Comparison of ENCODE assay signal across 34 cellular contexts in the genomic region with DNA sequence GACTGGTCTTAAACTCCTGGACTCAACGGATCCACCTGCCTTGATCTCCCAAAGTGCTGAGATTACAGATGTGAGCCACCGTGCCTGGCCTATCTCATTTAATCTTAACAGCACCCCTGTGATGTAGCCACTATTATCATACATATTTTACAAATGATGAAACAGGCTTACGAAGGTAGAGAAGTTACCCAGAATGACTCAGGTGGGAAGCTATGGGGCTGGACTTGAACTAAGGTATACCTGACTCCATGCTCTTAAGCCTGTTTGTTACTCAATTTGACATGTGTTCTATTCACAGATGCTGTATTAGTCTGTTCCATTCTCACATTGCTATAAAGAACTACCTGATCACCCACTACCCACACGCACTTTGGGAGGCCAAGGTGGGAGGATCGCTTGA.
"Had no signal": no experiment of that assay in that cellular context is flagged by ENCODE, and none has a peak within 500 bp of the region (broad histone marks: within the 10 kb centered on the region; RNA-seq: fewer than 3 reads in every experiment).

No MANE protein-coding gene starts in this region.

- H3K36me3 Mint-ChIP-seq: activated naive CD4-positive, alpha-beta T cell treated with anti-CD3 and anti-CD28 coated beads, Interleukin-2, amount 50 U/mL, for 24 hours had no signal

- H3K4me1 Mint-ChIP-seq: activated B cell treated with CpG ODN at 0.5 μM for 24 hours; activated naive CD4-positive, alpha-beta T cell treated with anti-CD3 and anti-CD28 coated beads, Interleukin-2, amount 50 U/mL, for 24 hours; activated naive CD8-positive, alpha-beta T cell treated with anti-CD3 and anti-CD28 coated beads for 36 hours; activated T-helper 17 cell treated with anti-CD3 and anti-CD28 coated beads, Interleukin-2, amount 50 U/mL, for 72 hours; central memory CD8-positive, alpha-beta T cell; T-helper 17 cell had no signal

- H3K4me1 ChIP-seq: adrenal gland, gastrocnemius medialis had no signal

- H3K9me3 ChIP-seq: adrenal gland, body of pancreas, gastrocnemius medialis had no signal

- H3K27me3 ChIP-seq: adrenal gland, body of pancreas, dorsolateral prefrontal cortex, gastrocnemius medialis, heart left ventricle had no signal

- H3K4me3 ChIP-seq: adrenal gland, body of pancreas, coronary artery, dorsolateral prefrontal cortex, gastrocnemius medialis, heart left ventricle had no signal

- H3K27me3 Mint-ChIP-seq: activated B cell treated with CpG ODN at 0.5 μM for 24 hours; activated naive CD4-positive, alpha-beta T cell treated with anti-CD3 and anti-CD28 coated beads, Interleukin-2, amount 50 U/mL, for 24 hours; activated naive CD8-positive, alpha-beta T cell treated with anti-CD3 and anti-CD28 coated beads for 36 hours; central memory CD8-positive, alpha-beta T cell; dendritic cell treated with granulocyte-macrophage colony-stimulating factor and Interleukin-4, amounts not matched to agents 40 ng/mL and 50 ng/mL, for 4 days had no signal

- DNase-seq: activated B cell treated with CpG ODN at 0.5 μM for 24 hours; activated CD4-positive, alpha-beta T cell treated with anti-CD3 and anti-CD28 coated beads for 48 hours; activated CD4-positive, alpha-beta T cell treated with anti-CD3 and anti-CD28 coated beads, Interleukin-2, amount 50 U/mL, for 1 hour; activated CD4-positive, alpha-beta T cell treated with anti-CD3 and anti-CD28 coated beads, Interleukin-2, amount 50 U/mL, for 48 hours; activated CD8-positive, alpha-beta memory T cell treated with anti-CD3 and anti-CD28 coated beads for 24 hours; activated CD8-positive, alpha-beta T cell treated with anti-CD3 and anti-CD28 coated beads for 36 hours; activated effector memory CD4-positive, alpha-beta T cell treated with Interleukin-2 at 50 U/mL for 16 hours; activated gamma-delta T cell treated with Interleukin-2 at 50 U/mL for 16 hours; activated naive CD4-positive, alpha-beta T cell treated with Interleukin-2 at 50 U/mL for 16 hours; activated naive CD8-positive, alpha-beta T cell treated with anti-CD3 and anti-CD28 coated beads for 36 hours; activated naive CD8-positive, alpha-beta T cell treated with anti-CD3 and anti-CD28 coated beads, Interleukin-2, amount 50 U/mL, for 24 hours; activated T-cell treated with anti-CD3 and anti-CD28 coated beads, Interleukin-2, amount 50 U/mL, for 4 hours; adrenal gland; amygdala; aorta; body of pancreas; dorsolateral prefrontal cortex; effector memory CD4-positive, alpha-beta T cell; foreskin fibroblast; gastrocnemius medialis; glutamatergic neuron; heart left ventricle; T-helper 1 cell; T-helper 17 cell; T1000; WERI-Rb-1 had no signal

- ATAC-seq: activated CD4-positive, CD25-positive, alpha-beta regulatory T cell treated with anti-CD3 and anti-CD28 coated beads, Interleukin-2, amount 50 U/mL, for 24 hours; activated CD8-positive, alpha-beta T cell treated with anti-CD3 and anti-CD28 coated beads for 36 hours; activated naive CD8-positive, alpha-beta T cell treated with anti-CD3 and anti-CD28 coated beads, Interleukin-2, amount 50 U/mL, for 24 hours; activated T-cell treated with anti-CD3 and anti-CD28 coated beads, Interleukin-2, amount 50 U/mL, for 4 hours; activated T-helper 17 cell treated with anti-CD3 and anti-CD28 coated beads, Interleukin-2, amount 50 U/mL, for 72 hours; body of pancreas; esophagus mucosa; gastrocnemius medialis; heart left ventricle; T-helper 17 cell had no signal

- H3K36me3 ChIP-seq: adrenal gland, gastrocnemius medialis, heart left ventricle, WERI-Rb-1 had no signal

- H3K9me3 Mint-ChIP-seq: activated CD8-positive, alpha-beta T cell treated with anti-CD3 and anti-CD28 coated beads for 36 hours; activated naive CD4-positive, alpha-beta T cell treated with anti-CD3 and anti-CD28 coated beads, Interleukin-2, amount 50 U/mL, for 24 hours; activated naive CD8-positive, alpha-beta T cell treated with anti-CD3 and anti-CD28 coated beads for 36 hours; activated naive CD8-positive, alpha-beta T cell treated with anti-CD3 and anti-CD28 coated beads, Interleukin-2, amount 50 U/mL, for 24 hours; activated T-cell treated with anti-CD3 and anti-CD28 coated beads, Interleukin-2, amount 50 U/mL, for 4 hours; activated T-helper 17 cell treated with anti-CD3 and anti-CD28 coated beads, Interleukin-2, amount 50 U/mL, for 72 hours; central memory CD8-positive, alpha-beta T cell had no signal

- H3K27ac ChIP-seq: adrenal gland, body of pancreas, coronary artery, dorsolateral prefrontal cortex, gastrocnemius medialis, heart left ventricle, WERI-Rb-1 had no signal

- H3K4me3 Mint-ChIP-seq: activated B cell treated with CpG ODN at 0.5 μM for 24 hours; activated CD8-positive, alpha-beta T cell treated with anti-CD3 and anti-CD28 coated beads for 36 hours; activated naive CD4-positive, alpha-beta T cell treated with anti-CD3 and anti-CD28 coated beads, Interleukin-2, amount 50 U/mL, for 24 hours; activated naive CD8-positive, alpha-beta T cell treated with anti-CD3 and anti-CD28 coated beads for 36 hours; activated naive CD8-positive, alpha-beta T cell treated with anti-CD3 and anti-CD28 coated beads, Interleukin-2, amount 50 U/mL, for 24 hours; activated T-cell treated with anti-CD3 and anti-CD28 coated beads, Interleukin-2, amount 50 U/mL, for 4 hours; activated T-helper 17 cell treated with anti-CD3 and anti-CD28 coated beads, Interleukin-2, amount 50 U/mL, for 72 hours; central memory CD8-positive, alpha-beta T cell; dendritic cell treated with granulocyte-macrophage colony-stimulating factor and Interleukin-4, amounts not matched to agents 40 ng/mL and 50 ng/mL, for 4 days; T-helper 17 cell; T-helper 2 cell treated with Interferon-gamma antibody and Interleukin-4, amounts not matched to agents 5 μg/mL and 100 μg/mL, for 36 hours had no signal

- H3K27ac Mint-ChIP-seq: activated B cell treated with CpG ODN at 0.5 μM for 24 hours; activated CD8-positive, alpha-beta T cell treated with anti-CD3 and anti-CD28 coated beads for 36 hours; activated naive CD4-positive, alpha-beta T cell treated with anti-CD3 and anti-CD28 coated beads, Interleukin-2, amount 50 U/mL, for 24 hours; activated naive CD8-positive, alpha-beta T cell treated with anti-CD3 and anti-CD28 coated beads for 36 hours; activated naive CD8-positive, alpha-beta T cell treated with anti-CD3 and anti-CD28 coated beads, Interleukin-2, amount 50 U/mL, for 24 hours; activated T-helper 17 cell treated with anti-CD3 and anti-CD28 coated beads, Interleukin-2, amount 50 U/mL, for 72 hours; dendritic cell treated with granulocyte-macrophage colony-stimulating factor and Interleukin-4, amounts not matched to agents 40 ng/mL and 50 ng/mL, for 4 days; T-helper 17 cell; T-helper 2 cell treated with Interferon-gamma antibody and Interleukin-4, amounts not matched to agents 5 μg/mL and 100 μg/mL, for 36 hours had no signal
